ENCODE assay signal across 1 cellular context in the genomic region with DNA sequence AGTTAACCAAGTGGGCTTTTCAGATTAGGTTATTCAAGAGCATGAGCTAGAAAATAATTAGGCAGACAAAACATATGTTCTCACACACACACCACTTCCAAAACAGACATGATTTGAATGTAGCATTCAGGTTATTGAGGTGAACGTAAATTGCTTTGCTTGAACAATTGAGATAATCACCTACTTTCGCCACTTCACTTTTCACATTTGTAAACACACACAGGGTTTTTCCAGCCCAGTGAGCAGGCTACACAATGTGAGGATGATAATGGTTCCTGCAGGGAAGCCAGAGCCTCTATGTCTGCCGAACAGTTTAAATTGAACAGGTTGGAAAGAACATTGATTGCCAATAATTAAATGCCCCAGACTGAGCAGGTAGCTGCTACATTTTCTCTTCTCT.
TF ChIP-seq lines count a peak whose summit lies in the region.

No MANE protein-coding gene starts in this region.

TF ChIP-seq in SK-N-SH, 30 proteins besides CTCF, POLR2A, EP300 and RAD21 (continued from another document):
- TF ChIP-seq NFIC (IDR thresholded peaks at IDR 0.05; ENCODE audit: borderline replicate concordance) (no peak), MXI1 (IDR thresholded peaks at IDR 0.05; ENCODE audit: low read depth, low read length) (no peak), RXRA (IDR thresholded peaks at IDR 0.05; ENCODE audit: borderline replicate concordance, low read depth) (no peak), TCF12 (IDR thresholded peaks at IDR 0.05) (no peak), YY1 (IDR thresholded peaks at IDR 0.05; ENCODE audit: low read depth) (no peak)
- TF ChIP-seq, protein P1, sequence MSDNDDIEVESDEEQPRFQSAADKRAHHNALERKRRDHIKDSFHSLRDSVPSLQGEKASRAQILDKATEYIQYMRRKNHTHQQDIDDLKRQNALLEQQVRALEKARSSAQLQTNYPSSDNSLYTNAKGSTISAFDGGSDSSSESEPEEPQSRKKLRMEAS (IDR thresholded peaks at IDR 0.05; ENCODE audit: low read depth), result no peak
